14 cellular contexts compared by ENCODE assay signal in the genomic region with DNA sequence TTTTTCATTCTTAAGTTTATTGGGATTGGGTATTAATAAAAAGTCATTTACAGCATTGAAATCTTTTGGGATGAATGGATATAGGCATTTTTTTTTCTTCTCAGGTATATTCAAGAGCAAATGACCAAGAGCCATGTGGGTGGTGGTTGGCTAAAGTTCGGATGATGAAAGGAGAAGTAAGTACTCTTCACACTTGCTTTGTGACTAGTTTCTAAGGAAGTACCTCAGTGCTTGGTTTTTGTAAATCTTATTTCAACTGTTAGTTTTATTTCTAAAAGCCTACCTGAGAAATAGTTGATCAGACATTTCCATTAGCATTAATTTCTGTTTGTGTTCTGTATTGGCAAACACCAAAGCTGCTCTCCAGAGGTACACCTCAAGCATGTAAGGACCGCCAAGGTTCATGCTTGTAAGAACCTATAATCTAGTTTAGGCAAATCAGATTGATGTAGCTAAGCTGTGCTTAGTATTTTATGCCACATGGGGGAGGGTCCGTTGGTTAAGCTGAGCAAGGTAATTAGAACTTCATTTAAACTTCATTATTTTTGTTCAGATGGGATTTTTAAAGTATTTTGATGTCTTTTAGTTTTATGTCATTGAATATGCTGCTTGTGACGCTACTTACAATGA.
DNase-seq lines count a peak whose midpoint lies in the region; ATAC-seq and TF ChIP-seq lines count a peak whose summit lies in the region.
"Had no signal": no experiment of that assay in that cellular context is flagged by ENCODE, and none has a peak within 500 bp of the region (broad histone marks: within the 10 kb centered on the region; RNA-seq: fewer than 3 reads in every experiment).

No MANE protein-coding gene starts in this region.

- H3K27me3 ChIP-seq in tibial artery = no peaks in the 10 kb centered on the region
- H3K27me3 ChIP-seq: left lung, pancreas, SJSA1, transverse colon had no signal

- H3K9me3 ChIP-seq in tibial artery = no peaks in the 10 kb centered on the region
- H3K9me3 ChIP-seq: left lung, pancreas, SJSA1, transverse colon had no signal

- TF ChIP-seq CTCF in tibial artery (IDR thresholded peaks at IDR 0.05) = no peak

- no peak overlapping the region for H3K27ac ChIP-seq in tibial artery
- H3K27ac ChIP-seq: left lung, pancreas, SJSA1, transverse colon had no signal

- H3K4me3 ChIP-seq in tibial artery = no peak overlapping the region
- H3K4me3 ChIP-seq: left lung, pancreas, SJSA1, transverse colon had no signal

- DNase-seq in CD1c-positive myeloid dendritic cell (ENCODE audit: extremely low spot score) (peak; percentile 5), NCI-H82 (lab: John Stamatoyannopoulos, UW) (peak; percentile 96), hepatic stellate cell (ENCODE audit: low spot score) (no peak), tibial artery (no peak)
- DNase-seq in activated CD4-positive, alpha-beta T cell treated with anti-CD3 and anti-CD28 coated beads, Interleukin-2, amount 50 U/mL, for 1 hour = no peak
- DNase-seq: activated CD4-positive, alpha-beta T cell treated with anti-CD3 and anti-CD28 coated beads, Interleukin-2, amount 50 U/mL, for 4 hours; left lung; NCI-H2029; pancreas; transverse colon had no signal

- peaks cover 48 to 70% (median 51%) of the 10 kb centered on the region in 3 donors for H3K36me3 ChIP-seq in tibial artery

- intact Hi-C loops in tibial artery (cut with DNase I; ENCODE audit: low total_unique reads) = no loop called here

- ATAC-seq in GM19043 (IDR thresholded peaks at IDR 0.05; ENCODE audit: low read depth, unreplicated experiment) = peak; percentile 77
- ATAC-seq in HG02885 (IDR thresholded peaks at IDR 0.05; ENCODE audit: poor library complexity, unreplicated experiment) = peak; percentile 94
- ATAC-seq in GM21528 (IDR thresholded peaks at IDR 0.05; ENCODE audit: low FRiP score, unreplicated experiment) = no peak
- ATAC-seq: left lung, pancreas had no signal

- no peaks in the 10 kb centered on the region for H3K4me1 ChIP-seq in tibial artery
- H3K4me1 ChIP-seq: left lung, pancreas, SJSA1, transverse colon had no signal

Comparison
In these comparisons a context has a peak if more than half of its experiments do, and no peak if none do; other contexts are left out.
1. DNase-seq: peak in CD1c-positive myeloid dendritic cell (single experiment) and NCI-H82 (single experiment); none in hepatic stellate cell (single experiment), tibial artery (0 of 2) and activated CD4-positive, alpha-beta T cell treated with anti-CD3 and anti-CD28 coated beads, Interleukin-2, amount 50 U/mL, for 1 hour (single experiment).